ENCODE assay signal across 8 cellular contexts in the genomic region with DNA sequence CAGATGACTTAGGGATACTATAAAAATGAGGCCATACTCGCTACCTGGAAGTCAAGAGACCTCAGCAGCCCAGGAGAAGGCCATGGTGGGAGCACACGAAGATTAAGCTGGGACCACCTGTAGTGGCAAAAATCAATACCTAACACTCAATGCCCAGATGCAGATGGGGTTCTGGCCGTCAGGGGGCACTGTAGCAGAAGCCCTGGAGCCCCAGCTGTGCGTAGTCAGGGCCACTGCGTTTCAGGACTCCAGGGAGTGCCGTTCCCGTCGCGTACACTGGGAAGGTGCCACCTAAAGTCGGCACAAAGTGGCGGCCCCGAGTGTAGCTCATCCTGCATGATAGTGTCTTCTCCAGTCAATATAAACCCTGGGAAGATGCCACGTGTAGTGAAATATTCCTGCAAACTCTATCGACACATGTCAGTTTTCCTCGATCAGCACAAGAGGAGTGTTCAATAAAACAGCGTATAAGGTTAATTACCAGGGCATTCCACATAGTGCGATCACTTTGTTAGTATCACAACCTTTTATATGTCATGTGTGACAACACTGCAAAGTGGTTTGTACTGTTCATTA.
DNase-seq lines count a peak whose midpoint lies in the region; ATAC-seq and TF ChIP-seq lines count a peak whose summit lies in the region.

No MANE protein-coding gene starts in this region.

- no peaks in the 10 kb centered on the region for H3K36me3 Mint-ChIP-seq in osteocyte (ENCODE audit: unreplicated experiment)

- peaks cover 29% of the 10 kb centered on the region for H3K27me3 Mint-ChIP-seq in osteocyte (ENCODE audit: unreplicated experiment)

- DNase-seq in NCI-H526 (lab: John Stamatoyannopoulos, UW): peak; percentile 69 to 93
- DNase-seq in fibroblast of pulmonary artery (ENCODE audit: low read depth): no peak
- DNase-seq in osteocyte (ENCODE audit: extremely low spot score, unreplicated experiment): no peak
- no peak for DNase-seq in NCI-H345 treated with DMSO at 0.1 percent for 48 hours (lab: John Stamatoyannopoulos, UW; ENCODE audit: unreplicated experiment)
- no peak for DNase-seq in activated T-cell treated with anti-CD3 and anti-CD28 coated beads, Interleukin-2, amount 50 U/mL, for 1 hour

- ATAC-seq in GM19467 (IDR thresholded peaks at IDR 0.05; ENCODE audit: unreplicated experiment): peak; percentile 58
- ATAC-seq in GM21737 (IDR thresholded peaks at IDR 0.05; ENCODE audit: unreplicated experiment): no peak
- ATAC-seq in HG03095 (IDR thresholded peaks at IDR 0.05; ENCODE audit: unreplicated experiment): no peak

- H3K9me3 Mint-ChIP-seq in osteocyte (ENCODE audit: unreplicated experiment): no peaks in the 10 kb centered on the region

- H3K27ac Mint-ChIP-seq in osteocyte (ENCODE audit: unreplicated experiment): no peak overlapping the region

- TF ChIP-seq CTCF in fibroblast of pulmonary artery (IDR thresholded peaks at IDR 0.05; ENCODE audit: low read length, missing control alignments) (peak; percentile 11), osteocyte (IDR thresholded peaks at IDR 0.05) (peak; percentile 13)

- no peaks in the 10 kb centered on the region for H3K4me1 Mint-ChIP-seq in osteocyte (ENCODE audit: unreplicated experiment)

- no peak overlapping the region for H3K4me3 Mint-ChIP-seq in osteocyte (ENCODE audit: unreplicated experiment)

- H3K4me3 ChIP-seq in fibroblast of pulmonary artery (replicated peaks; ENCODE audit: low read depth, low read length): no peak overlapping the region

Comparison
In these comparisons a context has a peak if more than half of its experiments do, and no peak if none do; other contexts are left out.
1. DNase-seq: peak in NCI-H526 (2 of 2); none in fibroblast of pulmonary artery (single experiment), osteocyte (single experiment), NCI-H345 treated with DMSO at 0.1 percent for 48 hours (single experiment) and activated T-cell treated with anti-CD3 and anti-CD28 coated beads, Interleukin-2, amount 50 U/mL, for 1 hour (single experiment).